In genomic region chr15:56413114-56413733, GRCh38 we compare ENCODE assay signal across 1 cellular context. TPM values are rescaled to one million over a fixed set of nuclear protein-coding genes. Genes with fewer than 3 reads are reported as not detected.
"Had no signal": no experiment of that assay in that cellular context is flagged by ENCODE, and none has a peak within 500 bp of the region (broad histone marks: within the 10 kb centered on the region; RNA-seq: fewer than 3 reads in every experiment).

No MANE protein-coding gene starts in this region.

RNA-seq across cellular contexts. Expression of gene MNS1, which starts 51.7 kb away (rescaled TPM):
- total RNA-seq: T-helper 1 cell treated with Interleukin-12 subunit alpha and Interleukin-12 subunit beta and Interleukin-4 antibody, amounts not matched to agents 30 ng/mL and 1 ng/mL, for 36 hours had no signal
